8 cellular contexts compared by ENCODE assay signal in the genomic region with DNA sequence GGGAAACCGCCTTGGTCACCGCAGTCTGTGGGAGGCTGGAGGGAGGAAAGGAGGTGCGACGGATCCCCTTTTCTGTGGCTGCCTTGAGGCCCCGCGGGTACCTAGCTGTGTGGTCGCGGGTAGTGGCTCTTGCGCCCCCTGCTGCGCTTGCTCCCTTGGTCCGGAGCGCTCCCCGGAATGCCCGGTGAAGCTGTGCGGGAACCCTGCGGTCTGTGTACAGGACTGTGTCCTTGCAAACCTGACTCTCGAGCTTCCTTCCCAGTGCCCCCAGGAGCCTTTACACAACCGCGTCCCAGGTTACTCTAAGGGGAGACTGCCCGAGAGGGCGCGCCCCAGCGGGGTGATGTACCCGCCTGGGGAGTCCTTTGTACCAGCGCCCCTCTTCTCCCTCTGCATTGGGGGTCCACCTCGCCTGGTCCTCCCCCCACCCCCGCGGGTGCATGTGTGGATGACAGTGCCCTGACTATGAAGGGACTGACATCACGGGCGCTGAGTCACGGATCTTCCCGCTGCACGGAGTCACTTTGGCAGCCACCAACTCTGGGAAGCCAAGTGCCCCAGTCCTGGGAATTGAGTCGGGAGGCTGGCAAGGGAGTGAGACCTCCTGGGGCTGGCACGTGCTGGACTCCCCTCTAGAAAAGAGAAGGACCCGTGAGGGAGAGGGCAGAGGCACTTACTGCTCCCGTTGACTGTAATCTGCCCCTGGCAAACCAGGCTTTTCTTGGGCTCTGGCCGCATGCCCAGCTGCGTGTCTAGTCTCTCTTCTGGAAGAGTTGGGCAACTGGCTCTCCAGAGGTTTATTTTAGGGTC. TPM values are rescaled to one million over a fixed set of nuclear protein-coding genes. Genes with fewer than 3 reads are reported as not detected.
A peak's percentile ranks its signal among the peaks of the same experiment; 100 is the strongest.
DNase-seq lines count a peak whose midpoint lies in the region; ATAC-seq, FAIRE-seq and TF ChIP-seq lines count a peak whose summit lies in the region.

No MANE protein-coding gene starts in this region.

- H3K9me3 ChIP-seq in PC-3 (ENCODE audit: low read length) (no peaks in the 10 kb centered on the region), osteoblast (ENCODE audit: low read depth, low read length) (no peaks in the 10 kb centered on the region)

- BruUV-seq in PC-3 (replicated peaks; lab: Mats Ljungman, UMichigan): no TSS peak

- intact Hi-C loops in PC-3 (cut with micrococcal nuclease) (loop anchor here (1.0 to 10.0 kb wide), 5 partner anchors 12 to 151 kb away; a partner anchor contains a TSS), head of caudate nucleus (cut with DNase I) (no loop called here)

- peak overlapping the region; percentile 97 for H3K4me2 ChIP-seq in PC-3 (ENCODE audit: low read length)
- peak overlapping the region; percentile 98 for H3K4me2 ChIP-seq in osteoblast (ENCODE audit: insufficient read depth, low read length)

- H3K27ac Mint-ChIP-seq in activated naive CD4-positive, alpha-beta T cell treated with anti-CD3 and anti-CD28 coated beads, Interleukin-2, amount 10 ng/mL, durations not matched to agents 7 days and 5 days: peak overlapping the region; percentile 88

- peaks cover 92% of the 10 kb centered on the region for H3K4me1 Mint-ChIP-seq in activated naive CD4-positive, alpha-beta T cell treated with anti-CD3 and anti-CD28 coated beads, Interleukin-2, amount 10 ng/mL, durations not matched to agents 7 days and 5 days

- CTCF ChIA-PET in PC-3 (lab: Charles Lee): interaction anchor here (0.8 to 1.6 kb wide), 4 partner anchors 13 to 141 kb away, joined by 3 to 7 read pairs (median 4); no protein-coding TSS in a partner anchor
- CTCF ChIA-PET in activated naive CD4-positive, alpha-beta T cell treated with anti-CD3 and anti-CD28 coated beads, Interleukin-2, amount 10 ng/mL, durations not matched to agents 7 days and 5 days (lab: Charles Lee): interaction anchor here (0.7 to 2.7 kb wide), 8 partner anchors 9 to 88 kb away, joined by 3 to 11 read pairs (median 5); no protein-coding TSS in a partner anchor

- no peaks in the 10 kb centered on the region for H3K9me2 ChIP-seq in PC-3 (replicated peaks; ENCODE audit: low read length)

- no peaks in the 10 kb centered on the region for H4K20me1 ChIP-seq in PC-3 (ENCODE audit: low read length)
- no peaks in the 10 kb centered on the region for H4K20me1 ChIP-seq in osteoblast (ENCODE audit: insufficient read depth, low read length)

- peak overlapping the region; percentile 93 for H3K4me3 ChIP-seq in PC-3 (ENCODE audit: low read length)
- peak overlapping the region; percentile 82 for H3K4me3 ChIP-seq in osteoblast (ENCODE audit: insufficient read depth, low read length)
- H3K4me3 ChIP-seq in urinary bladder (ENCODE audit: low read depth, low read length): peak overlapping the region; percentile 45

- TF ChIP-seq POLR2A in H54 (IDR thresholded peaks at IDR 0.05; ENCODE audit: low read depth, low read length): no peak

- H3K27me3 ChIP-seq in PC-3 (ENCODE audit: low read length): no peaks in the 10 kb centered on the region
- peaks cover 8% of the 10 kb centered on the region for H3K27me3 ChIP-seq in osteoblast (ENCODE audit: insufficient read depth, low read length)

- H3K4me1 ChIP-seq in PC-3 (ENCODE audit: insufficient read depth, low read length) (peaks cover 30% of the 10 kb centered on the region), osteoblast (ENCODE audit: insufficient read depth, low read length) (peaks cover 29% of the 10 kb centered on the region), urinary bladder (ENCODE audit: insufficient read depth) (no peaks in the 10 kb centered on the region)

- peak; percentile 54 for ATAC-seq in PC-3

- peak; percentile 72 for DNase-seq in DMS114 treated with DMSO at 0.1 percent for 48 hours (lab: John Stamatoyannopoulos, UW; ENCODE audit: unreplicated experiment)
- DNase-seq in H54 (ENCODE audit: insufficient read length, low spot score): peak; percentile 53
- peak; percentile 86 for DNase-seq in PC-3
- DNase-seq in activated naive CD4-positive, alpha-beta T cell treated with anti-CD3 and anti-CD28 coated beads, Interleukin-2, amount 10 ng/mL, durations not matched to agents 7 days and 5 days: peak; percentile 59
- peak; percentile 51 to 94 (median 72) for DNase-seq in head of caudate nucleus
- peak; percentile 79 for DNase-seq in osteoblast (ENCODE audit: insufficient read length, low spot score, missing footprints)
- no peak for DNase-seq in NCI-H2081 treated with DMSO at 0.1 percent for 48 hours (lab: John Stamatoyannopoulos, UW)

- no peaks in the 10 kb centered on the region for H3K36me3 ChIP-seq in PC-3 (ENCODE audit: low read depth, low read length)
- no peaks in the 10 kb centered on the region for H3K36me3 ChIP-seq in osteoblast (ENCODE audit: insufficient read depth, low read length)
- no peaks in the 10 kb centered on the region for H3K36me3 ChIP-seq in urinary bladder (ENCODE audit: insufficient read depth)

- FAIRE-seq in H54 (lab: Jason Lieb, UNC): no peak

- H3K79me2 ChIP-seq in PC-3 (ENCODE audit: low read length): peaks cover 38% of the 10 kb centered on the region
- H3K79me2 ChIP-seq in osteoblast (ENCODE audit: insufficient read depth, low read length): peaks cover 14% of the 10 kb centered on the region

- peaks cover 18% of the 10 kb centered on the region for H3K27me3 Mint-ChIP-seq in activated naive CD4-positive, alpha-beta T cell treated with anti-CD3 and anti-CD28 coated beads, Interleukin-2, amount 10 ng/mL, durations not matched to agents 7 days and 5 days

- H3K27ac ChIP-seq in PC-3 (ENCODE audit: low read length) (peak overlapping the region; percentile 93), osteoblast (ENCODE audit: low read depth, low read length) (peak overlapping the region; percentile 92), urinary bladder (ENCODE audit: low read depth) (peak overlapping the region; percentile 86)

- H3K9me3 Mint-ChIP-seq in activated naive CD4-positive, alpha-beta T cell treated with anti-CD3 and anti-CD28 coated beads, Interleukin-2, amount 10 ng/mL, durations not matched to agents 7 days and 5 days: no peaks in the 10 kb centered on the region

- WGBS in urinary bladder: 5% methylated on average over 39 of the region's 39 CpGs

- POLR2A ChIA-PET in PC-3 (lab: Charles Lee; ENCODE audit: unreplicated experiment): no interaction called here

- H2AFZ ChIP-seq in PC-3 (ENCODE audit: low read length) (peak overlapping the region; percentile 17), osteoblast (ENCODE audit: low read length) (peak overlapping the region; percentile 68)

- peak overlapping the region; percentile 84 for H3K4me3 Mint-ChIP-seq in activated naive CD4-positive, alpha-beta T cell treated with anti-CD3 and anti-CD28 coated beads, Interleukin-2, amount 10 ng/mL, durations not matched to agents 7 days and 5 days

- H3K9ac ChIP-seq in PC-3 (ENCODE audit: low read length): peak overlapping the region; percentile 97

- H3F3A ChIP-seq in PC-3 (ENCODE audit: low read length, unreplicated experiment): no peaks in the 10 kb centered on the region

- TF ChIP-seq CTCF in PC-3 (conservative IDR thresholded peaks at IDR 0.05; ENCODE audit: low read depth, low read length) (peak; percentile 52), osteoblast (IDR thresholded peaks at IDR 0.05; ENCODE audit: extremely low read depth, low read depth, low read length) (peak; percentile 38)

- H3K36me3 Mint-ChIP-seq in activated naive CD4-positive, alpha-beta T cell treated with anti-CD3 and anti-CD28 coated beads, Interleukin-2, amount 10 ng/mL, durations not matched to agents 7 days and 5 days: peaks cover 4% of the 10 kb centered on the region

RNA-seq across cellular contexts. Expression of a gene that starts 0.8 kb away (rescaled TPM):
- total RNA-seq in PC-3 (2014; rRNA removed): 16.1 and 43.3 TPM in 2 replicates
- 5.3 and 8.0 TPM in 2 replicates for total RNA-seq in osteoblast
- 8.1 TPM for total RNA-seq in urinary bladder
- 6.5 TPM for polyA plus RNA-seq in urinary bladder
